In the genomic region with DNA sequence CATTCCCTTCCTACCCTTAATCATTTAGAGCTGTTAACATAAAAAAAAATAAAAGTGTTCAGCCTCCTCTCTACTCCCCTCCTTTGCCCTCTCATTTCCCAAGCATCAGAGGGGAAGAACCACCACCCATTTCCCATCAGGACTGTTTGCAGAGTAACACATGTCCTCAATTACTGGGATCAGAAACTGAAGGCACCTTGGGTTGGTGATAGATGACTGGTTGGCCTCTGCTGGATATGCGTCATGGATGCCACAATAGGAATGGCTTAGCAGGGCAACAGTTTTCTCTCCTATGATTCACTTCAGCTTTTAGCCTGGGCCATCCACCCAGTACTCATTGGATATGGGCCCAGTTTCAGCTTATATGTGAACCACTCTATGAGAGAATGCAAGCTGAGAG, we compare ENCODE assay signal across 17 cellular contexts. TPM values are rescaled to one million over a fixed set of nuclear protein-coding genes. Genes with fewer than 3 reads are reported as not detected.
DNase-seq lines count a peak whose midpoint lies in the region; ATAC-seq and TF ChIP-seq lines count a peak whose summit lies in the region.
"Had no signal": no experiment of that assay in that cellular context is flagged by ENCODE, and none has a peak within 500 bp of the region (broad histone marks: within the 10 kb centered on the region; RNA-seq: fewer than 3 reads in every experiment).

No MANE protein-coding gene starts in this region.

- no peak for ATAC-seq in GM21390 (IDR thresholded peaks at IDR 0.05; ENCODE audit: unreplicated experiment)
- ATAC-seq: activated CD4-positive, CD25-positive, alpha-beta regulatory T cell treated with anti-CD3 and anti-CD28 coated beads, Interleukin-2, amount 50 U/mL, for 24 hours had no signal

- TF ChIP-seq CTCF in adrenal gland (IDR thresholded peaks at IDR 0.05) (no peak), fibroblast of the aortic adventitia (IDR thresholded peaks at IDR 0.05; ENCODE audit: insufficient read depth, low read length) (no peak)

- 64 to 89% (median 67%) methylated on average over 1 of the region's 1 CpG for WGBS in adrenal gland, 4 donors

- intact Hi-C loops in adrenal gland (cut with DNase I): no loop called here

- no peak overlapping the region for H3K27ac ChIP-seq in adrenal gland
- H3K27ac ChIP-seq: breast epithelium, sigmoid colon, SK-N-MC, testis had no signal

- DNase-seq in GOT3 (lab: John Stamatoyannopoulos, UW): peak; percentile 13
- peak in 4 of 7 donors; percentile 19 to 57 (median 36) for DNase-seq in adrenal gland
- peak; percentile 99 for DNase-seq in fibroblast of the aortic adventitia (ENCODE audit: low read depth)
- DNase-seq in stromal cell of bone marrow (ENCODE audit: low read depth): peak; percentile 98
- no peak for DNase-seq in stimulated activated CD4-positive, alpha-beta T cell treated with anti-CD3 and anti-CD28 coated beads, Interleukin-12 subunit alpha, Interleukin-12 subunit beta, amount 100 ng/mL, for 4 hours
- DNase-seq in iPS-NIHi7 (ENCODE audit: extremely low spot score): no peak
- DNase-seq: activated T-cell treated with anti-CD3 and anti-CD28 coated beads, Interleukin-2, amount 50 U/mL, for 24 hours; Calu3; naive B cell; NCI-H187; NCI-H774; sigmoid colon; testis had no signal

- TF ChIP-seq POLR2A in adrenal gland (IDR thresholded peaks at IDR 0.05): no peak

- H3K9me3 ChIP-seq in adrenal gland (replicated peaks in 1 of 3): no peaks in the 10 kb centered on the region
- H3K9me3 ChIP-seq: breast epithelium, sigmoid colon, testis had no signal

- H3K4me3 ChIP-seq in adrenal gland: no peak overlapping the region
- H3K4me3 ChIP-seq in fibroblast of the aortic adventitia (ENCODE audit: low read depth, low read length): no peak overlapping the region
- H3K4me3 ChIP-seq: breast epithelium, sigmoid colon, SK-N-MC, testis had no signal

- no peaks in the 10 kb centered on the region for H3K36me3 ChIP-seq in adrenal gland (replicated peaks in 1 of 2)
- H3K36me3 ChIP-seq: breast epithelium, sigmoid colon had no signal

- H3K27me3 ChIP-seq in adrenal gland: no peaks in the 10 kb centered on the region
- H3K27me3 ChIP-seq: breast epithelium, sigmoid colon, testis had no signal

- H3K4me1 ChIP-seq in adrenal gland (replicated peaks in 1 of 2): peaks cover 5 to 14% of the 10 kb centered on the region in 2 donors
- H3K4me1 ChIP-seq: breast epithelium had no signal

RNA-seq across cellular contexts. Expression of gene DUT, which starts 54.2 kb away (rescaled TPM):
- total RNA-seq in adrenal gland (100 to 1,000 TPM in 3 of 8 donors, 10 to 100 TPM in 5; 54.7 to 141 (median 93.2) TPM), fibroblast of the aortic adventitia (ENCODE audit: low replicate concordance) (70.4 and 72.0 TPM in 2 replicates)
- 10 to 100 TPM; 43.9 to 93.1 (median 75.4) TPM for polyA plus RNA-seq in adrenal gland

Comparison
In these comparisons a context has a peak if more than half of its experiments do, and no peak if none do; other contexts are left out.
1. DNase-seq: peak in GOT3 (single experiment), adrenal gland (4 of 7), fibroblast of the aortic adventitia (single experiment) and stromal cell of bone marrow (single experiment); none in stimulated activated CD4-positive, alpha-beta T cell treated with anti-CD3 and anti-CD28 coated beads, Interleukin-12 subunit alpha, Interleukin-12 subunit beta, amount 100 ng/mL, for 4 hours (single experiment) and iPS-NIHi7 (single experiment).